ENCODE assay signal across 18 cellular contexts in genomic region chr3:41317718-41318117, GRCh38.
DNase-seq lines count a peak whose midpoint lies in the region; ATAC-seq, FAIRE-seq and TF ChIP-seq lines count a peak whose summit lies in the region.
"Had no signal": no experiment of that assay in that cellular context is flagged by ENCODE, and none has a peak within 500 bp of the region (broad histone marks: within the 10 kb centered on the region; RNA-seq: fewer than 3 reads in every experiment).

No MANE protein-coding gene starts in this region.

- H3K36me3 Mint-ChIP-seq in CD8-positive, alpha-beta memory T cell = peaks cover 0 to 7% (median 0%) of the 10 kb centered on the region in 3 donors
- H3K36me3 Mint-ChIP-seq: activated naive CD4-positive, alpha-beta T cell treated with anti-CD3 and anti-CD28 coated beads, Interleukin-2, amount 50 U/mL, for 72 hours had no signal

- ATAC-seq in right lobe of liver (peak in 3 of 4 donors; percentile 46 to 89 (median 54)), HG03442 (IDR thresholded peaks at IDR 0.05; ENCODE audit: unreplicated experiment) (no peak)
- ATAC-seq: activated naive CD4-positive, alpha-beta T cell treated with anti-CD3 and anti-CD28 coated beads, Interleukin-2, amount 50 U/mL, for 72 hours; GM12878; psoas muscle had no signal

- CTCF ChIA-PET in CD8-positive, alpha-beta memory T cell (lab: Charles Lee) = no interaction called here

- H3K9me3 ChIP-seq in right lobe of liver = no peaks in the 10 kb centered on the region
- no peaks in the 10 kb centered on the region for H3K9me3 ChIP-seq in SJCRH30 (replicated peaks)
- H3K9me3 ChIP-seq in CD8-positive, alpha-beta memory T cell (ENCODE audit: low read length) = no peaks in the 10 kb centered on the region
- H3K9me3 ChIP-seq: psoas muscle had no signal

- no peak overlapping the region for H3K4me3 Mint-ChIP-seq in CD8-positive, alpha-beta memory T cell
- H3K4me3 Mint-ChIP-seq: B cell had no signal

- no peaks in the 10 kb centered on the region for H3K4me1 Mint-ChIP-seq in CD8-positive, alpha-beta memory T cell
- H3K4me1 Mint-ChIP-seq: B cell had no signal

- WGBS in right lobe of liver (ENCODE audit: insufficient coverage, low coverage, low lambda C conversion rate, missing lambda C conversion rate) = 69% methylated on average over 1 of the region's 1 CpG

- H3K27me3 ChIP-seq in right lobe of liver = no peaks in the 10 kb centered on the region
- H3K27me3 ChIP-seq in SJCRH30 = no peaks in the 10 kb centered on the region
- no peaks in the 10 kb centered on the region for H3K27me3 ChIP-seq in CD8-positive, alpha-beta memory T cell (ENCODE audit: insufficient read depth, low read length, poor library complexity, severe bottlenecking)
- H3K27me3 ChIP-seq: foreskin keratinocyte had no signal

- POLR2A ChIA-PET in CD8-positive, alpha-beta memory T cell (lab: Charles Lee) = no interaction called here

- H3K27ac ChIP-seq in right lobe of liver (no peak overlapping the region), SJCRH30 (no peak overlapping the region)
- H3K27ac ChIP-seq in CD8-positive, alpha-beta memory T cell (ENCODE audit: low read depth, low read length) = no peak overlapping the region
- H3K27ac ChIP-seq: foreskin keratinocyte, psoas muscle had no signal

- intact Hi-C loops in right lobe of liver (cut with DNase I) = no loop called here

- FAIRE-seq in HTR-8/SVneo (lab: Jason Lieb, UNC) = no peak
- FAIRE-seq: GM12878 had no signal

- H3K4me3 ChIP-seq in AG10803 (ENCODE audit: low read length) (no peak overlapping the region), cardiac fibroblast (replicated peaks in 1 of 2; ENCODE audit: low read depth in 2 of 2, low read length in 2 of 2) (no peak overlapping the region), right lobe of liver (no peak overlapping the region), SJCRH30 (no peak overlapping the region)
- H3K4me3 ChIP-seq in CD8-positive, alpha-beta memory T cell (ENCODE audit: low read length) = no peak overlapping the region
- H3K4me3 ChIP-seq: GM12878, psoas muscle had no signal

- H3K4me1 ChIP-seq in right lobe of liver = peaks cover 0 to 10% (median 1%) of the 10 kb centered on the region in 4 donors
- H3K4me1 ChIP-seq in SJCRH30 = peaks cover 4% of the 10 kb centered on the region; the same call in 1 of the 2 replicates
- H3K4me1 ChIP-seq in CD8-positive, alpha-beta memory T cell (ENCODE audit: insufficient read depth, low read length) = no peaks in the 10 kb centered on the region
- H3K4me1 ChIP-seq: foreskin keratinocyte, psoas muscle had no signal

- no peak for TF ChIP-seq POLR2A in right lobe of liver (IDR thresholded peaks at IDR 0.05)

- TF ChIP-seq CTCF in AG10803 (conservative IDR thresholded peaks at IDR 0.05; ENCODE audit: low read length) (no peak), cardiac fibroblast (IDR thresholded peaks at IDR 0.05; ENCODE audit: low read depth, low read length) (no peak), right lobe of liver (IDR thresholded peaks at IDR 0.05) (no peak)

- H3K27ac Mint-ChIP-seq in CD8-positive, alpha-beta memory T cell = no peak overlapping the region
- H3K27ac Mint-ChIP-seq: activated naive CD4-positive, alpha-beta T cell treated with anti-CD3 and anti-CD28 coated beads, Interleukin-2, amount 50 U/mL, for 72 hours; B cell had no signal

- no peaks in the 10 kb centered on the region for H3K27me3 Mint-ChIP-seq in CD8-positive, alpha-beta memory T cell
- H3K27me3 Mint-ChIP-seq: B cell had no signal

- H3K9me3 Mint-ChIP-seq in CD8-positive, alpha-beta memory T cell = no peaks in the 10 kb centered on the region
- H3K9me3 Mint-ChIP-seq: activated naive CD4-positive, alpha-beta T cell treated with anti-CD3 and anti-CD28 coated beads, Interleukin-2, amount 50 U/mL, for 72 hours had no signal

- DNase-seq in AG10803 (ENCODE audit: low read depth) = peak; percentile 86
- DNase-seq in HTR-8/SVneo (ENCODE audit: insufficient read length, low spot score) = peak; percentile 10
- DNase-seq in cardiac fibroblast (ENCODE audit: low read depth in 2 of 2) = peak; percentile 37 to 43
- no peak for DNase-seq in right lobe of liver
- no peak for DNase-seq in SJCRH30
- DNase-seq in CD8-positive, alpha-beta memory T cell = no peak
- no peak for DNase-seq in cerebellar cortex (ENCODE audit: low spot score)
- DNase-seq: cortex of kidney, DMS79, KBM-7, NCI-H446, OCI-M1, psoas muscle had no signal

- H3K36me3 ChIP-seq in right lobe of liver (no peaks in the 10 kb centered on the region), SJCRH30 (no peaks in the 10 kb centered on the region)
- no peaks in the 10 kb centered on the region for H3K36me3 ChIP-seq in CD8-positive, alpha-beta memory T cell (ENCODE audit: insufficient read depth, low read length)

Comparison
In these comparisons a context has a peak if more than half of its experiments do, and no peak if none do; other contexts are left out.
1. DNase-seq: peak in AG10803 (single experiment), HTR-8/SVneo (single experiment) and cardiac fibroblast (2 of 2); none in right lobe of liver (0 of 3), SJCRH30 (0 of 2), CD8-positive, alpha-beta memory T cell (0 of 5) and cerebellar cortex (single experiment).